Comparison of ENCODE assay signal across 11 cellular contexts in the genomic region with DNA sequence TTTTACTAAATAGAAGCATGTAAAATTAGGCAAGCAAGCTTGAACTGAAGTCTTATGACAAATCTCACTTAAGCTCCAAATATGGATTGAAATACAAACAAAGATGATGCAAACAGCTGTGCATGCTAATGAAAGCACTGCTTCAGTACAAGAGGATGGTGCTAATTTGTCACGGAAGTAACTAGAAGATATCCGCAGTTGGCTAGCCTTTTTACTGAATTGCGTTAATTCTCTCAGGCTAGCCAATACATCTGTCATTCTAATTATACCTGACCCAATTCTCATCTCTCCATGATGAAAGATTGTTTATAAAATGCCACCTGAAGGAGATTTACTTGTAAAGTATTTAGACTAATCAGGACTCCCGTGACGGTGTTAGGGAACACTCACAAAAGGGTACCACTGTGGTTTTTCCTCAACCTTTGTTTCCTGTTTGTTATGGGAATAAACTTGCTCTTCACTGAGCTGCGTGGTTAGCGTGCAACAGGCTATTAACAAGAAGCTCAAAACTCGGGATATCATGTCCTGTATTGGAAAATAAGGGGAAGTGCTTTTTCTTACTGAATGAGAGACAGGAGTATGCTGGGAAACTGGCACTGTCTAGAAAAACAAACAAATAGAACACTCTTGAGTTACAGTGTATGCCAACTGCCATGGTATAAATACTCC.
A peak's percentile ranks its signal among the peaks of the same experiment; 100 is the strongest.
DNase-seq lines count a peak whose midpoint lies in the region; ATAC-seq, FAIRE-seq and TF ChIP-seq lines count a peak whose summit lies in the region.
"Had no signal": no experiment of that assay in that cellular context is flagged by ENCODE, and none has a peak within 500 bp of the region (broad histone marks: within the 10 kb centered on the region; RNA-seq: fewer than 3 reads in every experiment).

No MANE protein-coding gene starts in this region.

- no peak for TF ChIP-seq POLR2A in spleen (IDR thresholded peaks at IDR 0.05)
- TF ChIP-seq POLR2A in thyroid gland (IDR thresholded peaks at IDR 0.05): no peak

- TF ChIP-seq CTCF in endothelial cell (IDR thresholded peaks at IDR 0.05; ENCODE audit: unreplicated experiment) (no peak), pancreas (IDR thresholded peaks at IDR 0.05) (no peak), spleen (IDR thresholded peaks at IDR 0.05 in 8 of 11, conservative IDR thresholded peaks at IDR 0.05 in 3 of 11) (no peak), thyroid gland (IDR thresholded peaks at IDR 0.05) (no peak)

- peaks cover 4% of the 10 kb centered on the region for H3K27me3 Mint-ChIP-seq in endothelial cell (ENCODE audit: unreplicated experiment)
- H3K27me3 Mint-ChIP-seq: activated T-helper 17 cell treated with anti-CD3 and anti-CD28 coated beads, Interleukin-2, amount 50 U/mL, for 72 hours had no signal

- no peaks in the 10 kb centered on the region for H3K27me3 ChIP-seq in pancreas
- no peaks in the 10 kb centered on the region for H3K27me3 ChIP-seq in spleen (replicated peaks in 1 of 7)
- H3K27me3 ChIP-seq in thyroid gland: no peaks in the 10 kb centered on the region

- H3K4me1 ChIP-seq in pancreas (peaks cover 8 to 10% (median 8%) of the 10 kb centered on the region in 3 donors), spleen (no peaks in the 10 kb centered on the region), thyroid gland (peaks cover 0 to 4% of the 10 kb centered on the region in 2 donors)

- H3K9me3 ChIP-seq in pancreas: no peaks in the 10 kb centered on the region
- no peaks in the 10 kb centered on the region for H3K9me3 ChIP-seq in spleen
- no peaks in the 10 kb centered on the region for H3K9me3 ChIP-seq in thyroid gland

- FAIRE-seq in pancreas (lab: Jason Lieb, UNC): no peak

- ATAC-seq in pancreas: peak in 3 of 4 donors; percentile 48 to 71 (median 59)
- ATAC-seq: activated T-helper 17 cell treated with anti-CD3 and anti-CD28 coated beads, Interleukin-2, amount 50 U/mL, for 72 hours had no signal

- WGBS in pancreas, 2 donors: 71 to 74% methylated on average over 8 of the region's 8 CpGs
- WGBS in spleen, 5 donors: 79 to 90% (median 84%) methylated on average over 8 of the region's 8 CpGs
- 80 to 86% methylated on average over 8 of the region's 8 CpGs for WGBS in thyroid gland, 2 donors

- no peaks in the 10 kb centered on the region for H3K9me3 Mint-ChIP-seq in endothelial cell (ENCODE audit: unreplicated experiment)
- H3K9me3 Mint-ChIP-seq: activated T-helper 17 cell treated with anti-CD3 and anti-CD28 coated beads, Interleukin-2, amount 50 U/mL, for 72 hours had no signal

- peak overlapping the region; percentile 4 for H3K4me3 Mint-ChIP-seq in endothelial cell (ENCODE audit: unreplicated experiment)
- H3K4me3 Mint-ChIP-seq: activated T-helper 17 cell treated with anti-CD3 and anti-CD28 coated beads, Interleukin-2, amount 50 U/mL, for 72 hours had no signal

- H3K36me3 ChIP-seq in pancreas: no peaks in the 10 kb centered on the region
- peaks cover 0 to 12% (median 0%) of the 10 kb centered on the region in 6 donors for H3K36me3 ChIP-seq in spleen
- H3K36me3 ChIP-seq in thyroid gland: no peaks in the 10 kb centered on the region

- peak overlapping the region; percentile 69 for H3K27ac Mint-ChIP-seq in endothelial cell (ENCODE audit: unreplicated experiment)
- H3K27ac Mint-ChIP-seq: activated T-helper 17 cell treated with anti-CD3 and anti-CD28 coated beads, Interleukin-2, amount 50 U/mL, for 72 hours had no signal

- peak overlapping the region in 1 of 4 donors; percentile 47 for H3K27ac ChIP-seq in pancreas
- no peak overlapping the region for H3K27ac ChIP-seq in spleen
- H3K27ac ChIP-seq in thyroid gland: no peak overlapping the region

- H3K36me3 Mint-ChIP-seq in endothelial cell (ENCODE audit: low read depth, unreplicated experiment): peaks cover 20% of the 10 kb centered on the region

- DNase-seq in GM03348 (ENCODE audit: low spot score) (peak; percentile 48), NCI-H510A (lab: John Stamatoyannopoulos, UW) (peak; percentile 59), endothelial cell (ENCODE audit: low spot score) (no peak), pancreas (no peak), spleen (no peak), SIG-M5 treated with dmso at 0.1 percent for 504 hours (lab: John Stamatoyannopoulos, UW; ENCODE audit: unreplicated experiment) (no peak), thyroid gland (no peak)
- no peak for DNase-seq in stimulated activated CD4-positive, alpha-beta T cell treated with anti-CD3 and anti-CD28 coated beads, Interleukin-12 subunit alpha, Interleukin-12 subunit beta, amount 100 ng/mL, for 4 hours
- DNase-seq: Calu3, MV-4-11 had no signal

- intact Hi-C loops in pancreas (cut with DNase I): no loop called here
- intact Hi-C loops in spleen (cut with DNase I; ENCODE audit: low total_unique reads): no loop called here
- intact Hi-C loops in thyroid gland (cut with DNase I): no loop called here

- H3K4me1 Mint-ChIP-seq in endothelial cell (ENCODE audit: unreplicated experiment): peaks cover 27% of the 10 kb centered on the region
- H3K4me1 Mint-ChIP-seq: activated T-helper 17 cell treated with anti-CD3 and anti-CD28 coated beads, Interleukin-2, amount 50 U/mL, for 72 hours had no signal

- H3K4me3 ChIP-seq in pancreas (no peak overlapping the region), spleen (no peak overlapping the region), thyroid gland (replicated peaks in 1 of 3) (no peak overlapping the region)

Comparison
In these comparisons a context has a peak if more than half of its experiments do, and no peak if none do; other contexts are left out.
1. DNase-seq: peak in GM03348 (single experiment) and NCI-H510A (single experiment); none in endothelial cell (single experiment), pancreas (0 of 6), spleen (single experiment), stimulated activated CD4-positive, alpha-beta T cell treated with anti-CD3 and anti-CD28 coated beads, Interleukin-12 subunit alpha, Interleukin-12 subunit beta, amount 100 ng/mL, for 4 hours (single experiment), SIG-M5 treated with dmso at 0.1 percent for 504 hours (single experiment) and thyroid gland (0 of 2).